In the genomic region with DNA sequence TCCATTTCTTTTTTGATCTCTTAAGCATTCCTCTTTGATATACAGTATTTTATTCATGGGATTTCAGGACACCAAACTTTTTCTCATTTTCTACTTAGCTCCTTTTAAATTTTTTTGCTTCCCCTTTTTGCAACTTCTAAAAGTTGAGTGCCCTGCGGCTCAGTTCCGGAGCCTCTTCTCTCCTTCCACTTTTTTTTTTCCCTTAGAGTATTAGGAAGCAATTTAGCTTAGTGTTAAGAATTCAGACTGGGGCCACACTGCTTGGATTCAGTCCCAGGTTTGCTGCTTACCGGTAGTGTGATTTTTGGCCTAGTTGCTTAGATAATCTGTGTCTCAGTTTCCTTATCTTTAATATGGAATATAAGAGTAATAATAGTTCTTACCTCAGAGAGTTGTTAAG, we compare ENCODE assay signal across 11 cellular contexts. TPM values are rescaled to one million over a fixed set of nuclear protein-coding genes. Genes with fewer than 3 reads are reported as not detected.
DNase-seq lines count a peak whose midpoint lies in the region; ATAC-seq, FAIRE-seq and TF ChIP-seq lines count a peak whose summit lies in the region.
"Had no signal": no experiment of that assay in that cellular context is flagged by ENCODE, and none has a peak within 500 bp of the region (broad histone marks: within the 10 kb centered on the region; RNA-seq: fewer than 3 reads in every experiment).

No MANE protein-coding gene starts in this region.

- ATAC-seq in K562 = no peak
- ATAC-seq in left colon = no peak
- ATAC-seq in HG02678 (IDR thresholded peaks at IDR 0.05; ENCODE audit: unreplicated experiment) = no peak

- H4K20me1 ChIP-seq in K562 (replicated peaks; ENCODE audit: control insufficient read depth, insufficient read depth, low read length) = peaks cover 4% of the 10 kb centered on the region; the same call in 1 of the 2 replicates

- no peak for TF ChIP-seq CTCF in K562 (IDR thresholded peaks at IDR 0.05 in 2 of 3, conservative IDR thresholded peaks at IDR 0.05 in 1 of 3; ENCODE audit: insufficient read depth in 2 of 3, low read depth in 1 of 3, low read length in 3 of 3)

- TF ChIP-seq POLR2A in K562 (conservative IDR thresholded peaks at IDR 0.05) = no peak

- in situ Hi-C loops in K562 (cut with MboI) = no loop called here

- peaks cover 49% of the 10 kb centered on the region for H3K36me3 Mint-ChIP-seq in activated CD4-positive, alpha-beta T cell treated with anti-CD3 and anti-CD28 coated beads, Interleukin-2, amount 10 ng/mL, durations not matched to agents 24 days and 14 days (ENCODE audit: low read depth)

- H3K36me3 ChIP-seq in K562 (ENCODE audit: control insufficient read depth, insufficient read depth, low read length) = peaks cover 44% of the 10 kb centered on the region

- peak; percentile 45 for DNase-seq in activated CD4-positive, alpha-beta T cell treated with anti-CD3 and anti-CD28 coated beads, Interleukin-2, amount 10 ng/mL, durations not matched to agents 24 days and 14 days
- no peak for DNase-seq in activated CD4-positive, alpha-beta T cell treated with anti-CD3 and anti-CD28 coated beads for 48 hours
- DNase-seq in NOMO-1 treated with dmso at 0.1 percent for 144 hours (lab: John Stamatoyannopoulos, UW; ENCODE audit: unreplicated experiment) = peak; percentile 58
- DNase-seq in K562 (ENCODE audit: extremely low read depth in 1 of 4, low spot score in 3 of 4) = no peak
- peak; percentile 12 for DNase-seq in putamen (ENCODE audit: low spot score)
- DNase-seq in left colon = no peak
- DNase-seq in NCI-H1048 (lab: John Stamatoyannopoulos, UW) = no peak
- DNase-seq: ACHN, midbrain had no signal

- WGBS in K562 (ENCODE audit: insufficient coverage, low coverage, missing lambda C conversion rate) = 41% methylated on average over 1 of the region's 3 CpGs

- intact Hi-C loops in activated CD4-positive, alpha-beta T cell treated with anti-CD3 and anti-CD28 coated beads, Interleukin-2, amount 10 ng/mL, durations not matched to agents 24 days and 14 days (cut with micrococcal nuclease) = loop anchor here (5.0 to 10.0 kb wide), 2 partner anchors 830 to 1007 kb away; a partner anchor contains a TSS
- intact Hi-C loops in K562 (cut with micrococcal nuclease) (no loop called here), left colon (cut with DNase I, micrococcal nuclease) (no loop called here)

- no TSS peak for BruUV-seq in K562 (replicated peaks; lab: Mats Ljungman, UMichigan)

- no peak overlapping the region for H3K4me3 ChIP-seq in K562

- H3K9me3 Mint-ChIP-seq in activated CD4-positive, alpha-beta T cell treated with anti-CD3 and anti-CD28 coated beads, Interleukin-2, amount 10 ng/mL, durations not matched to agents 24 days and 14 days = peaks cover 5% of the 10 kb centered on the region

- H3K79me2 ChIP-seq in K562 (ENCODE audit: control insufficient read depth, insufficient read depth, low read length) = peaks cover 98% of the 10 kb centered on the region

- FAIRE-seq in K562 (lab: Jason Lieb, UNC) = no peak
- FAIRE-seq: TTC549 had no signal

- TF ChIP-seq EP300 in K562 (IDR thresholded peaks at IDR 0.05; ENCODE audit: low read length) = no peak

- no peaks in the 10 kb centered on the region for H3K27me3 Mint-ChIP-seq in activated CD4-positive, alpha-beta T cell treated with anti-CD3 and anti-CD28 coated beads, Interleukin-2, amount 10 ng/mL, durations not matched to agents 24 days and 14 days

- H3K9ac ChIP-seq in K562 (ENCODE audit: insufficient read depth in 1 of 2, low read depth in 2 of 2, low read length in 2 of 2) = no peak overlapping the region; a peak in 1 of 4 replicates

- peak overlapping the region; percentile 77 for H3K27ac Mint-ChIP-seq in activated CD4-positive, alpha-beta T cell treated with anti-CD3 and anti-CD28 coated beads, Interleukin-2, amount 10 ng/mL, durations not matched to agents 24 days and 14 days

- peaks cover 63% of the 10 kb centered on the region for H3K4me1 Mint-ChIP-seq in activated CD4-positive, alpha-beta T cell treated with anti-CD3 and anti-CD28 coated beads, Interleukin-2, amount 10 ng/mL, durations not matched to agents 24 days and 14 days

- CTCF ChIA-PET in K562 (lab: Yijun Ruan, JAX; ENCODE audit: low intra/inter-chr PET ratio) = no interaction called here

- POLR2A ChIA-PET in K562 (lab: Yijun Ruan, JAX) = interaction anchor here (0.8 to 1.7 kb wide), 5 partner anchors 12 to 40 kb away, joined by 3 to 5 read pairs (median 4); no protein-coding TSS in a partner anchor

- H3K4me3 Mint-ChIP-seq in activated CD4-positive, alpha-beta T cell treated with anti-CD3 and anti-CD28 coated beads, Interleukin-2, amount 10 ng/mL, durations not matched to agents 24 days and 14 days = peak overlapping the region; percentile 17

- 0 out of 2 replicates have a peak overlapping the region, but pooled peaks have one; percentile 29 for H3K4me2 ChIP-seq in K562 (ENCODE audit: insufficient read depth, low read length)

- no peaks in the 10 kb centered on the region for H3K27me3 ChIP-seq in K562 (ENCODE audit: control insufficient read depth in 2 of 2, insufficient read depth in 2 of 2, low read length in 2 of 2)

- H2AFZ ChIP-seq in K562 (ENCODE audit: low read depth, low read length) = no peak overlapping the region

- H3K9me1 ChIP-seq in K562 (ENCODE audit: control insufficient read depth, insufficient read depth, low read length) = no peaks in the 10 kb centered on the region

- H3K4me1 ChIP-seq in K562 (replicated peaks in 1 of 2; ENCODE audit: control insufficient read depth in 2 of 2, insufficient read depth in 2 of 2, low read length in 2 of 2) = peaks cover 0 to 19% of the 10 kb centered on the region in 2 experiments; a peak in 2 of 5 replicates

- peaks cover 3% of the 10 kb centered on the region; the same call in 1 of the 2 replicates for H3K9me3 ChIP-seq in K562 (replicated peaks; ENCODE audit: control insufficient read depth, insufficient read depth, low read depth, low read length)

- TF ChIP-seq RAD21 in K562 (CRISPR knock-in tag; conservative IDR thresholded peaks at IDR 0.05 in 1 of 2, IDR thresholded peaks at IDR 0.05 in 1 of 2) = no peak

- H3K27ac ChIP-seq in K562 (ENCODE audit: extremely low read depth, low read depth, low read length) = peak overlapping the region; percentile 14; the same call in 1 of the 3 replicates

TF ChIP-seq in K562, 482 proteins besides CTCF, POLR2A, EP300 and RAD21 (continues in another document):
- TF ChIP-seq, protein P1, sequence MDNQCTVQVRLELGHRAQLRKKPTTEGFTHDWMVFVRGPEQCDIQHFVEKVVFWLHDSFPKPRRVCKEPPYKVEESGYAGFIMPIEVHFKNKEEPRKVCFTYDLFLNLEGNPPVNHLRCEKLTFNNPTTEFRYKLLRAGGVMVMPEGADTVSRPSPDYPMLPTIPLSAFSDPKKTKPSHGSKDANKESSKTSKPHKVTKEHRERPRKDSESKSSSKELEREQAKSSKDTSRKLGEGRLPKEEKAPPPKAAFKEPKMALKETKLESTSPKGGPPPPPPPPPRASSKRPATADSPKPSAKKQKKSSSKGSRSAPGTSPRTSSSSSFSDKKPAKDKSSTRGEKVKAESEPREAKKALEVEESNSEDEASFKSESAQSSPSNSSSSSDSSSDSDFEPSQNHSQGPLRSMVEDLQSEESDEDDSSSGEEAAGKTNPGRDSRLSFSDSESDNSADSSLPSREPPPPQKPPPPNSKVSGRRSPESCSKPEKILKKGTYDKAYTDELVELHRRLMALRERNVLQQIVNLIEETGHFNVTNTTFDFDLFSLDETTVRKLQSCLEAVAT (IDR thresholded peaks at IDR 0.05) = no peak

RNA-seq across cellular contexts. Expression of a gene that starts 3.4 kb away (rescaled TPM):
- 22.2 and 25.0 TPM in 2 replicates for total RNA-seq in activated CD4-positive, alpha-beta T cell treated with anti-CD3 and anti-CD28 coated beads, Interleukin-2, amount 10 ng/mL, durations not matched to agents 24 days and 14 days
- total RNA-seq in K562 (2011; cell fraction: chromatin; rRNA removed; ENCODE audit: low replicate concordance) = 43.5 and 111 TPM in 2 replicates
- total RNA-seq in K562 (2011; cell fraction: nucleolus; rRNA removed) = 26.8 and 30.9 TPM in 2 replicates
- total RNA-seq in K562 (2011; cell fraction: nucleoplasm; rRNA removed) = 39.2 and 43.8 TPM in 2 replicates
- total RNA-seq in K562 (2014; rRNA removed) (13.8 and 19.7 TPM in 2 replicates), K562 (2014; rRNA removed; fragmentation: Illumina TruSeq; extraction: Trizol) (30.9 and 32.5 TPM in 2 replicates), K562 (2015; rRNA removed; fragmentation: Illumina TruSeq; extraction: Trizol) (27.2 and 28.9 TPM in 2 replicates), K562 (2021) (25.1 and 26.7 TPM in 2 replicates), left colon (10 to 100 TPM; 15.9 to 19.4 TPM)
- polyA plus RNA-seq in K562 (2011; rRNA removed) (26.4 and 30.5 TPM in 2 replicates), K562 (2014; fragmentation: Illumina TruSeq; extraction: Trizol) (28.7 and 33.5 TPM in 2 replicates), K562 (2014; fragmentation: Nextera tagmentation; extraction: Ambion mirVana) (10 to 100 TPM; 21.3 to 25.9 TPM), K562 (2014; rRNA removed) (17.8 and 20.1 TPM in 2 replicates)
- 20.9 and 24.4 TPM in 2 replicates for polyA plus RNA-seq in K562 (2011; cell fraction: cytosol; rRNA removed)
- 26.2 and 37.4 TPM in 2 replicates for polyA plus RNA-seq in K562 (2011; cell fraction: nucleus; rRNA removed)
- 14.6 and 16.2 TPM in 2 replicates for polyA plus RNA-seq in K562 (2012)
- 53.1 and 55.6 TPM in 2 replicates for polyA minus RNA-seq in K562 (2011; rRNA and poly(A)+ RNA removed)
- polyA minus RNA-seq in K562 (2011; cell fraction: cytosol; rRNA and poly(A)+ RNA removed) = 14.7 and 16.5 TPM in 2 replicates
- 43.2 and 79.5 TPM in 2 replicates for polyA minus RNA-seq in K562 (2011; cell fraction: nucleus; rRNA and poly(A)+ RNA removed)

RNA-seq across cellular contexts. Expression of a gene that starts 30.1 kb away (rescaled TPM):
- total RNA-seq in activated CD4-positive, alpha-beta T cell treated with anti-CD3 and anti-CD28 coated beads, Interleukin-2, amount 10 ng/mL, durations not matched to agents 24 days and 14 days = 1.1 and 1.2 TPM in 2 replicates
- 2.8 and 4.8 TPM in 2 replicates for total RNA-seq in K562 (2011; cell fraction: chromatin; rRNA removed; ENCODE audit: low replicate concordance)
- total RNA-seq in K562 (2011; cell fraction: nucleolus; rRNA removed) = 1.3 and 2.0 TPM in 2 replicates
- total RNA-seq in K562 (2011; cell fraction: nucleoplasm; rRNA removed) = 3.2 and 4.5 TPM in 2 replicates
- total RNA-seq in K562 (2014; rRNA removed) (2.2 and 2.5 TPM in 2 replicates), K562 (2014; rRNA removed; fragmentation: Illumina TruSeq; extraction: Trizol) (2.0 and 2.4 TPM in 2 replicates), K562 (2015; rRNA removed; fragmentation: Illumina TruSeq; extraction: Trizol) (2.0 and 2.5 TPM in 2 replicates), K562 (2021) (1.1 and 2.4 TPM in 2 replicates), left colon (1 to 10 TPM; 3.2 to 6.1 TPM)
- polyA plus RNA-seq in K562 (2011; rRNA removed) (2.4 and 4.5 TPM in 2 replicates), K562 (2014; fragmentation: Illumina TruSeq; extraction: Trizol) (1.8 and 1.9 TPM in 2 replicates), K562 (2014; fragmentation: Nextera tagmentation; extraction: Ambion mirVana) (1 to 10 TPM in 1 of 2 experiments, under 1 TPM in 1; 0.99 to 1.0 TPM), K562 (2014; rRNA removed) (4.2 and 4.3 TPM in 2 replicates)
- polyA plus RNA-seq in K562 (2011; cell fraction: cytosol; rRNA removed) = 1.5 and 1.7 TPM in 2 replicates
- polyA plus RNA-seq in K562 (2011; cell fraction: nucleus; rRNA removed) = 2.4 TPM in 2 replicates
- polyA plus RNA-seq in K562 (2012) = 2.3 and 2.6 TPM in 2 replicates
- 1.2 and 2.1 TPM in 2 replicates for polyA minus RNA-seq in K562 (2011; rRNA and poly(A)+ RNA removed)
- polyA minus RNA-seq in K562 (2011; cell fraction: cytosol; rRNA and poly(A)+ RNA removed) = not detected in 2 replicates
- 0.54 and 1.2 TPM in 2 replicates for polyA minus RNA-seq in K562 (2011; cell fraction: nucleus; rRNA and poly(A)+ RNA removed)

Comparison
In these comparisons a context has a peak if more than half of its experiments do, and no peak if none do; other contexts are left out.
1. DNase-seq: peak in activated CD4-positive, alpha-beta T cell treated with anti-CD3 and anti-CD28 coated beads, Interleukin-2, amount 10 ng/mL, durations not matched to agents 24 days and 14 days (single experiment), NOMO-1 treated with dmso at 0.1 percent for 144 hours (single experiment) and putamen (single experiment); none in activated CD4-positive, alpha-beta T cell treated with anti-CD3 and anti-CD28 coated beads for 48 hours (single experiment), K562 (0 of 4), left colon (0 of 2) and NCI-H1048 (single experiment).